28 cellular contexts compared by ENCODE assay signal in the genomic region with DNA sequence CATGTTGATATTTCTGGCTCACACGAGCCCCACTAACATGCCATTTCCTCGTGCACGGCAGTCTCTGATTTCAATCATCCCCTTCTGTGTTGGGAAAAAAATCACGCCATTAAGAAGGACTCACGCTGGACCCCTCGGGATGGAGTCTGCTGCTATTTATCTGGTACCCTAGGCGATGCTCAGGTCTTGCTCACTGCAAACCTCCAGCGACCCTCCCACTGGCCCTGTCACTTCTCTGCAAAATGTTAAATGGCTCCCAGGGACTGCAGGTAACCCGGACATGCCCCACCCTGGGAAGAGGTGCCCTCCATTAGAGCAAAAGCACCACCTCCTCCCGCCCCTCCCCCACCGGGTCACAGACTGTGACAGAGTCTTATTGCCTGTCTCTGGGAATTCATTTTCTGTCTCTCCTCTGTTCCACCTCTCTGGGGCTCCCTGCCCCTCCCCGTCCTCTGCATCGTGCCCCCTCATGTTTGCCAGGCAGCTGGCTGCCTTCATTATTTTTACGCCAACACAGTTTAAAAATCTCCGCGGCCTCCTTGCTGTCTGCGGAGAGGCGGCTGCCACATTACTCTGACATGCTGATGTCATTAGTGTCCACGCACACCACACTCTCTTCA. TPM values are rescaled to one million over a fixed set of nuclear protein-coding genes. Genes with fewer than 3 reads are reported as not detected.
"Had no signal": no experiment of that assay in that cellular context is flagged by ENCODE, and none has a peak within 500 bp of the region (broad histone marks: within the 10 kb centered on the region; RNA-seq: fewer than 3 reads in every experiment).

No MANE protein-coding gene starts in this region.

- H3K9ac ChIP-seq: parathyroid adenoma had no signal

- H3K27ac ChIP-seq: brain microvascular endothelial cell, dorsolateral prefrontal cortex, esophagus squamous epithelium, gastroesophageal sphincter, heart right ventricle, lower lobe of right lung, neutrophil, parathyroid adenoma, spleen, thyroid gland had no signal

- H3K36me3 ChIP-seq: brain microvascular endothelial cell, esophagus squamous epithelium, gastroesophageal sphincter, lower lobe of right lung, neutrophil, spleen, thyroid gland had no signal

- H3K27me3 ChIP-seq: brain microvascular endothelial cell, thyroid gland had no signal

- H3K4me1 ChIP-seq: esophagus squamous epithelium, gastroesophageal sphincter, heart right ventricle, lower lobe of right lung, parathyroid adenoma, spleen, thyroid gland had no signal

- ATAC-seq: activated CD4-positive, alpha-beta T cell treated with anti-CD3 and anti-CD28 coated beads for 36 hours; activated naive CD4-positive, alpha-beta T cell treated with anti-CD3 and anti-CD28 coated beads, Interleukin-2, amount 50 U/mL, for 72 hours; activated T-helper 17 cell treated with anti-CD3 and anti-CD28 coated beads, Interleukin-2, amount 50 U/mL, for 72 hours; effector memory CD8-positive, alpha-beta T cell; gastroesophageal sphincter; heart right ventricle; left colon; lower lobe of right lung; naive thymus-derived CD4-positive, alpha-beta T cell had no signal

- H3K4me3 ChIP-seq: dorsolateral prefrontal cortex, esophagus squamous epithelium, gastroesophageal sphincter, heart right ventricle, lower lobe of right lung, spleen, thyroid gland had no signal

- H3K9me3 ChIP-seq: lower lobe of right lung, neutrophil, thyroid gland had no signal

- H3K79me2 ChIP-seq: parathyroid adenoma had no signal

- DNase-seq: activated B cell treated with CpG ODN at 0.5 μM for 24 hours; activated CD4-positive, alpha-beta T cell treated with anti-CD3 and anti-CD28 coated beads for 36 hours; activated CD4-positive, alpha-beta T cell treated with anti-CD3 and anti-CD28 coated beads, Interleukin-2, amount 50 U/mL, for 4 hours; activated CD8-positive, alpha-beta memory T cell treated with anti-CD3 and anti-CD28 coated beads for 24 hours; activated CD8-positive, alpha-beta memory T cell treated with anti-CD3 and anti-CD28 coated beads, Interleukin-2, amount 50 U/mL, for 4 hours; activated T-cell treated with anti-CD3 and anti-CD28 coated beads, Interleukin-2, amount 50 U/mL, for 24 hours; aorta; brain microvascular endothelial cell; dorsolateral prefrontal cortex; effector memory CD8-positive, alpha-beta T cell; esophagus squamous epithelium; heart right ventricle; left colon; lower lobe of right lung; naive thymus-derived CD4-positive, alpha-beta T cell; spleen; stimulated activated CD4-positive, alpha-beta T cell treated with anti-CD3 and anti-CD28 coated beads, Interleukin-4, amount 100 ng/mL, for 4 hours; substantia nigra; thyroid gland had no signal

RNA-seq across cellular contexts. Expression of gene GBX2, which starts 40.2 kb away (rescaled TPM):
- total RNA-seq: activated B cell treated with CpG ODN at 0.5 μM for 24 hours; activated CD4-positive, alpha-beta T cell treated with anti-CD3 and anti-CD28 coated beads for 36 hours; activated naive CD4-positive, alpha-beta T cell treated with anti-CD3 and anti-CD28 coated beads, Interleukin-2, amount 50 U/mL, for 72 hours; activated T-helper 17 cell treated with anti-CD3 and anti-CD28 coated beads, Interleukin-2, amount 50 U/mL, for 72 hours; aorta; esophagus squamous epithelium; gastroesophageal sphincter; left colon; lower lobe of right lung; naive thymus-derived CD4-positive, alpha-beta T cell; renal cortical epithelial cell; thyroid gland; urinary bladder had no signal
- polyA plus RNA-seq: adipose tissue; naive thymus-derived CD4-positive, alpha-beta T cell; spleen; urinary bladder had no signal

RNA-seq across cellular contexts. Expression of gene ASB18, which starts 55.8 kb away (rescaled TPM):
- total RNA-seq: activated B cell treated with CpG ODN at 0.5 μM for 24 hours; activated CD4-positive, alpha-beta T cell treated with anti-CD3 and anti-CD28 coated beads for 36 hours; activated naive CD4-positive, alpha-beta T cell treated with anti-CD3 and anti-CD28 coated beads, Interleukin-2, amount 50 U/mL, for 72 hours; activated T-helper 17 cell treated with anti-CD3 and anti-CD28 coated beads, Interleukin-2, amount 50 U/mL, for 72 hours; aorta; esophagus squamous epithelium; gastroesophageal sphincter; left colon; lower lobe of right lung; naive thymus-derived CD4-positive, alpha-beta T cell; renal cortical epithelial cell; spleen; thyroid gland; urinary bladder had no signal
- polyA plus RNA-seq: adipose tissue; aorta; keratinocyte; naive thymus-derived CD4-positive, alpha-beta T cell; spleen; urinary bladder had no signal
